Comparison of ENCODE assay signal across 1 cellular context in genomic region chr19:31177230-31177629, GRCh38.
TF ChIP-seq lines count a peak whose summit lies in the region.

No MANE protein-coding gene starts in this region.

TF ChIP-seq in H1, 55 proteins besides CTCF, POLR2A, EP300 and RAD21:
- TF ChIP-seq SP2 (IDR thresholded peaks at IDR 0.05; ENCODE audit: low read length) (no peak), JUND (IDR thresholded peaks at IDR 0.05; ENCODE audit: low read length) (no peak), TEAD4 (IDR thresholded peaks at IDR 0.05; ENCODE audit: low read depth, low read length) (no peak)
